In the genomic region with DNA sequence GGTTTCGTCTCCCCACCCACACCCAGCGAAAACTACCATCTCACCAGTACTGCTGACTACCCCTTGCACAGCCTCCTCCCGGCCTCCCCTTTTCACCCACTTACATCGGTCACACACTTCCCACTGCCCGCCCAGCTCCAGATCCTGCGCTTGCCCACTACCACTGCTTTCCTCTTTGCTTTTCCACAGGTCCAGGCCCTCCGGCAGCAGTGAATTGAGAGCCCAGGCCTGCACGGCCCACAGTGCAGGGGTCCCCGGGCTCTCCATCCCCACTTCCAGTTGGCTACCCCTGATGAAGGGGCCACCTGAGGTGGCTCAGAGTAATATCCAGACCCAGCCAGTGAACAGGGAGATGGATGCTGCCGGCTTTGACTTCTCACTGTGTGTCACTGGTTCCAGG, we compare ENCODE assay signal across 15 cellular contexts.
DNase-seq lines count a peak whose midpoint lies in the region; ATAC-seq and TF ChIP-seq lines count a peak whose summit lies in the region.
"Had no signal": no experiment of that assay in that cellular context is flagged by ENCODE, and none has a peak within 500 bp of the region (broad histone marks: within the 10 kb centered on the region; RNA-seq: fewer than 3 reads in every experiment).

No MANE protein-coding gene starts in this region.

- H3K36me3 Mint-ChIP-seq in activated naive CD4-positive, alpha-beta T cell treated with anti-CD3 and anti-CD28 coated beads, Interleukin-2, amount 50 U/mL, for 24 hours = no peaks in the 10 kb centered on the region
- H3K36me3 Mint-ChIP-seq in activated naive CD4-positive, alpha-beta T cell treated with anti-CD3 and anti-CD28 coated beads for 36 hours (ENCODE audit: low read depth) = no peaks in the 10 kb centered on the region
- H3K36me3 Mint-ChIP-seq in type B pancreatic cell = no peaks in the 10 kb centered on the region
- H3K36me3 Mint-ChIP-seq: CD4-positive, alpha-beta memory T cell had no signal

- no peaks in the 10 kb centered on the region for H3K79me1 ChIP-seq in neuronal stem cell (ENCODE audit: low read depth, low read length)

- no peak overlapping the region for H4K8ac ChIP-seq in neuronal stem cell (ENCODE audit: low read depth, low read length)

- H2BK15ac ChIP-seq in neuronal stem cell (ENCODE audit: low read length) = no peak overlapping the region

- peak overlapping the region; percentile 73 for H3K27ac Mint-ChIP-seq in activated naive CD4-positive, alpha-beta T cell treated with anti-CD3 and anti-CD28 coated beads, Interleukin-2, amount 50 U/mL, for 24 hours
- no peak overlapping the region for H3K27ac Mint-ChIP-seq in activated naive CD4-positive, alpha-beta T cell treated with anti-CD3 and anti-CD28 coated beads for 36 hours
- H3K27ac Mint-ChIP-seq in type B pancreatic cell = no peak overlapping the region
- H3K27ac Mint-ChIP-seq: CD4-positive, alpha-beta memory T cell; HFFc6 had no signal

- no peak overlapping the region for H3K9ac ChIP-seq in neuronal stem cell (ENCODE audit: low read depth, low read length, poor library complexity)

- H3K4me2 ChIP-seq in neuronal stem cell (ENCODE audit: insufficient read depth, low read length, poor library complexity, severe bottlenecking) = no peak overlapping the region

- no CpG with 5 or more reads among the region's 10 CpGs for WGBS in neuronal stem cell (ENCODE audit: extremely low coverage in 2 of 2, insufficient read length in 2 of 2, insufficient replicate concordance in 1 of 2), 2 donors

- no peaks in the 10 kb centered on the region for H3K4me1 Mint-ChIP-seq in activated naive CD4-positive, alpha-beta T cell treated with anti-CD3 and anti-CD28 coated beads, Interleukin-2, amount 50 U/mL, for 24 hours
- no peaks in the 10 kb centered on the region for H3K4me1 Mint-ChIP-seq in activated naive CD4-positive, alpha-beta T cell treated with anti-CD3 and anti-CD28 coated beads for 36 hours (ENCODE audit: low read depth)
- peaks cover 4% of the 10 kb centered on the region for H3K4me1 Mint-ChIP-seq in type B pancreatic cell (ENCODE audit: unreplicated experiment)
- H3K4me1 Mint-ChIP-seq: CD4-positive, alpha-beta memory T cell had no signal

- H3K27ac ChIP-seq in neuronal stem cell (replicated peaks; ENCODE audit: low read length) = no peak overlapping the region
- H3K27ac ChIP-seq: C4-2B, HL-60 had no signal

- no peak overlapping the region for H2AFZ ChIP-seq in neuronal stem cell (ENCODE audit: low read length)

- ATAC-seq in HG02970 (IDR thresholded peaks at IDR 0.05; ENCODE audit: low FRiP score, unreplicated experiment) = no peak
- ATAC-seq: GM12878 had no signal

- no peaks in the 10 kb centered on the region for H3K9me3 ChIP-seq in neuronal stem cell (replicated peaks in 1 of 2; ENCODE audit: control insufficient read depth in 2 of 2, insufficient read depth in 1 of 2, low read depth in 1 of 2, low read length in 2 of 2)
- H3K9me3 ChIP-seq: BE2C had no signal

- H2BK12ac ChIP-seq in neuronal stem cell (ENCODE audit: low read length) = no peak overlapping the region

- H3K4me3 Mint-ChIP-seq in activated naive CD4-positive, alpha-beta T cell treated with anti-CD3 and anti-CD28 coated beads, Interleukin-2, amount 50 U/mL, for 24 hours = no peak overlapping the region
- H3K4me3 Mint-ChIP-seq in activated naive CD4-positive, alpha-beta T cell treated with anti-CD3 and anti-CD28 coated beads for 36 hours = no peak overlapping the region
- H3K4me3 Mint-ChIP-seq in type B pancreatic cell = no peak overlapping the region
- H3K4me3 Mint-ChIP-seq: CD4-positive, alpha-beta memory T cell; HFFc6 had no signal

- H3K4me3 ChIP-seq in neuronal stem cell (ENCODE audit: low read length in 2 of 2) = no peak overlapping the region
- H3K4me3 ChIP-seq: GM12878 had no signal

- peaks cover 1% of the 10 kb centered on the region for H3K27me3 Mint-ChIP-seq in activated naive CD4-positive, alpha-beta T cell treated with anti-CD3 and anti-CD28 coated beads, Interleukin-2, amount 50 U/mL, for 24 hours
- H3K27me3 Mint-ChIP-seq in activated naive CD4-positive, alpha-beta T cell treated with anti-CD3 and anti-CD28 coated beads for 36 hours (ENCODE audit: low read depth) = peaks cover 2% of the 10 kb centered on the region
- no peaks in the 10 kb centered on the region for H3K27me3 Mint-ChIP-seq in type B pancreatic cell

- H3K14ac ChIP-seq in neuronal stem cell (ENCODE audit: low read length) = peak overlapping the region; percentile 10

- no peaks in the 10 kb centered on the region for H3K4me1 ChIP-seq in neuronal stem cell (ENCODE audit: control insufficient read depth in 2 of 2, insufficient read depth in 1 of 2, low read depth in 1 of 2, low read length in 2 of 2)
- H3K4me1 ChIP-seq: BE2C had no signal

- no peak overlapping the region for H3K18ac ChIP-seq in neuronal stem cell (ENCODE audit: low read length)

- no peaks in the 10 kb centered on the region for H3K27me3 ChIP-seq in neuronal stem cell (ENCODE audit: control insufficient read depth in 3 of 3, insufficient read depth in 3 of 3, low read depth in 1 of 3, low read length in 3 of 3)
- H3K27me3 ChIP-seq: BE2C had no signal

- DNase-seq in activated naive CD4-positive, alpha-beta T cell treated with anti-CD3 and anti-CD28 coated beads for 36 hours = no peak
- DNase-seq in neuronal stem cell (ENCODE audit: low spot score) = no peak
- peak; percentile 52 for DNase-seq in type B pancreatic cell (ENCODE audit: extremely low spot score, unreplicated experiment)
- DNase-seq in NCI-H1048 (lab: John Stamatoyannopoulos, UW) = no peak
- DNase-seq in hypothalamus (lab: John Stamatoyannopoulos, UW) = no peak
- DNase-seq: BE2C; CD4-positive, alpha-beta memory T cell; DMS79; HCEC 1CT; HFFc6 had no signal

- intact Hi-C loops in activated naive CD4-positive, alpha-beta T cell treated with anti-CD3 and anti-CD28 coated beads for 36 hours (cut with micrococcal nuclease) = no loop called here

- H3K4ac ChIP-seq in neuronal stem cell (ENCODE audit: low read length) = no peak overlapping the region

- no peaks in the 10 kb centered on the region for H3K36me3 ChIP-seq in neuronal stem cell (replicated peaks in 1 of 2; ENCODE audit: control insufficient read depth in 2 of 2, insufficient read depth in 2 of 2, low read length in 2 of 2)
- H3K36me3 ChIP-seq: BE2C had no signal

- H2BK5ac ChIP-seq in neuronal stem cell (ENCODE audit: low read length) = no peak overlapping the region

- H2AK5ac ChIP-seq in neuronal stem cell (ENCODE audit: low read depth, low read length) = no peak overlapping the region

- CTCF ChIA-PET in activated naive CD4-positive, alpha-beta T cell treated with anti-CD3 and anti-CD28 coated beads for 36 hours (lab: Charles Lee) = no interaction called here

- TF ChIP-seq CTCF in type B pancreatic cell (conservative IDR thresholded peaks at IDR 0.05) = no peak

- H3K9me3 Mint-ChIP-seq in activated naive CD4-positive, alpha-beta T cell treated with anti-CD3 and anti-CD28 coated beads, Interleukin-2, amount 50 U/mL, for 24 hours = no peaks in the 10 kb centered on the region
- no peaks in the 10 kb centered on the region for H3K9me3 Mint-ChIP-seq in activated naive CD4-positive, alpha-beta T cell treated with anti-CD3 and anti-CD28 coated beads for 36 hours
- H3K9me3 Mint-ChIP-seq in type B pancreatic cell = peaks cover 21% of the 10 kb centered on the region

- H3K23ac ChIP-seq in neuronal stem cell (ENCODE audit: low read depth, low read length, poor library complexity) = no peak overlapping the region

- H4K91ac ChIP-seq in neuronal stem cell (ENCODE audit: low read depth, low read length, poor library complexity) = no peak overlapping the region

- no peak overlapping the region for H2BK120ac ChIP-seq in neuronal stem cell (ENCODE audit: low read depth, low read length)
